11 cellular contexts compared by ENCODE assay signal in the genomic region with DNA sequence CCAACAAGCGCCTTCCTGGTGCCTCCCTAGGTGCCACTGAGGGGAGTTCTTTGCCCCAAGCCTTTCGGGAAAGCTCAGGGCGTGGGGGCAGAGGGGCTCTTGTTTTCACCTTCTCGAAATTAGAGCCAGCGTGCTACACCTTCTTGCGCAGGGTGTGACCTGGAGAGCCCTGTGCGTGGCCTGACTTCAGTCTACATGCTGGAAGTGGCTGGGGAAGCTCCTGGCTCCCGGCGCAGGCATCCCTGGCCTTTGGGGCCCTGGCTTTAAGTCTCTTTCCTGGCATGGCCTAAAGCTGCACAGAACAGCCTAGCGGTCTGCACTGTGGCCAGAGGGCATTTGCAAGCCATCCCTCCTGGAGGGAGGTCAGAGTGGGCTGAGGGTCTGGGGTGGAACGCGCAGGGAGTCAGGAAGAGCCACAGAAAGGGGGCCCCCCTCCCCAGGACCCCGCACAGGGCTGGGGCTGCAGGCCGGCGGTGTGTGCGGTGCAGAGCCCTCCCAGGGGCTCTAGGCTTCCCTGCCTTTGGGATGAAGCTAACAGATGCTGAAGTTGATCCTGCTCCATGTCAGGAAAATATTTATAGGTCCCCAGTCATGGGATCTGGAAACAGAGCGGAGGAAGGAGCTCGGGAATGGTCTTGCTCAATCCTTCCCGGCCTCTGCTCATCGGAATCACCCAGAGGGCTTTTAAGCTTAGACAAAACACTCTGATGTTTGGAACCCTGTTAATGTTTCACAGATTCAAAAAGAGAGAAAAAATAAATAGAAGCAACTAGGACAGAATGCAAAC. TPM values are rescaled to one million over a fixed set of nuclear protein-coding genes. Genes with fewer than 3 reads are reported as not detected.
A peak's percentile ranks its signal among the peaks of the same experiment; 100 is the strongest.
DNase-seq lines count a peak whose midpoint lies in the region; ATAC-seq and TF ChIP-seq lines count a peak whose summit lies in the region.
"Had no signal": no experiment of that assay in that cellular context is flagged by ENCODE, and none has a peak within 500 bp of the region (broad histone marks: within the 10 kb centered on the region; RNA-seq: fewer than 3 reads in every experiment).

No MANE protein-coding gene starts in this region.

- H3K9me3 ChIP-seq in fibroblast of lung (ENCODE audit: control insufficient read depth, insufficient read depth, low read depth, low read length) (no peaks in the 10 kb centered on the region), aorta (ENCODE audit: control insufficient read depth, low read length) (no peaks in the 10 kb centered on the region)

- no peak for TF ChIP-seq CTCF in natural killer cell (IDR thresholded peaks at IDR 0.05)
- no peak for TF ChIP-seq CTCF in fibroblast of lung (conservative IDR thresholded peaks at IDR 0.05 in 1 of 2, IDR thresholded peaks at IDR 0.05 in 1 of 2; ENCODE audit: low read depth in 1 of 2, low read length in 2 of 2)

- DNase-seq in natural killer cell (no peak), fibroblast of lung (ENCODE audit: low read depth in 2 of 2) (peak in 1 of 2 donors; percentile 90), naive B cell (no peak), aorta (no peak), SHP77 treated with DMSO at 0.1 percent for 48 hours (lab: John Stamatoyannopoulos, UW) (no peak), GF-D8 (lab: John Stamatoyannopoulos, UW) (no peak)
- DNase-seq in natural killer cell treated with Interleukin-12 subunit alpha and Interleukin-12 subunit beta and Interleukin-15 and Interleukin-18, amount 100 ng/mL, for 72 hours (ENCODE audit: low spot score) = no peak
- DNase-seq: NCI-H82 had no signal

- intact Hi-C loops in natural killer cell (cut with micrococcal nuclease) = no loop called here
- intact Hi-C loops in aorta (cut with DNase I) = no loop called here

- WGBS in aorta, 2 donors = 89 to 90% methylated on average over 19 to 20 of the region's 20 CpGs

- H3K27me3 ChIP-seq in fibroblast of lung (ENCODE audit: control insufficient read depth, insufficient read depth, low read length) (no peaks in the 10 kb centered on the region), aorta (ENCODE audit: control insufficient read depth in 1 of 2, insufficient read depth in 2 of 2, low read length in 1 of 2) (no peaks in the 10 kb centered on the region)

- H3K4me3 Mint-ChIP-seq in natural killer cell (peak overlapping the region; percentile 85), naive B cell (peak overlapping the region in 6 of 8 donors; percentile 13 to 82 (median 63))
- no peak overlapping the region for H3K4me3 Mint-ChIP-seq in natural killer cell treated with Interleukin-12 subunit alpha and Interleukin-12 subunit beta and Interleukin-15 and Interleukin-18, amount 100 ng/mL, for 72 hours

- no peak overlapping the region for H3K9ac ChIP-seq in fibroblast of lung (ENCODE audit: insufficient read depth, low read length)
- H3K9ac ChIP-seq: parathyroid adenoma had no signal

- H3K36me3 ChIP-seq in fibroblast of lung (ENCODE audit: control insufficient read depth, insufficient read depth, low read length) (peaks cover 25% of the 10 kb centered on the region), aorta (ENCODE audit: control insufficient read depth in 1 of 2, insufficient read depth in 2 of 2, low read length in 1 of 2) (no peaks in the 10 kb centered on the region)

- H3K36me3 Mint-ChIP-seq in natural killer cell = no peaks in the 10 kb centered on the region
- H3K36me3 Mint-ChIP-seq in natural killer cell treated with Interleukin-12 subunit alpha and Interleukin-12 subunit beta and Interleukin-15 and Interleukin-18, amount 100 ng/mL, for 72 hours = no peaks in the 10 kb centered on the region
- H3K36me3 Mint-ChIP-seq in naive B cell = no peaks in the 10 kb centered on the region

- no peaks in the 10 kb centered on the region for H4K20me1 ChIP-seq in fibroblast of lung (ENCODE audit: control insufficient read depth, extremely low read depth, insufficient read depth, low read length)

- peak overlapping the region in 1 of 4 experiments; percentile 42 for H3K4me3 ChIP-seq in fibroblast of lung (replicated peaks in 1 of 4; ENCODE audit: control extremely low read depth in 1 of 4, insufficient read depth in 1 of 4, low read depth in 3 of 4, low read length in 4 of 4)
- H3K4me3 ChIP-seq in aorta (ENCODE audit: low read length in 2 of 2) = no peak overlapping the region

- H3K79me2 ChIP-seq in fibroblast of lung (ENCODE audit: control insufficient read depth, insufficient read depth, low read length) = peaks cover 26% of the 10 kb centered on the region
- H3K79me2 ChIP-seq: parathyroid adenoma had no signal

- H3K27ac Mint-ChIP-seq in natural killer cell = peak overlapping the region; percentile 92 to 96
- no peak overlapping the region for H3K27ac Mint-ChIP-seq in natural killer cell treated with Interleukin-12 subunit alpha and Interleukin-12 subunit beta and Interleukin-15 and Interleukin-18, amount 100 ng/mL, for 72 hours
- H3K27ac Mint-ChIP-seq in naive B cell = peak overlapping the region in 3 of 6 donors; percentile 16 to 72 (median 24)
- H3K27ac Mint-ChIP-seq: dendritic cell treated with granulocyte-macrophage colony-stimulating factor and Interleukin-4, amounts not matched to agents 40 ng/mL and 50 ng/mL, for 4 days had no signal

- H3K4me1 Mint-ChIP-seq in natural killer cell (peaks cover 46 to 74% of the 10 kb centered on the region in 2 donors), naive B cell (peaks cover 11 to 18% (median 15%) of the 10 kb centered on the region in 3 donors)
- peaks cover 26 to 37% of the 10 kb centered on the region in 2 donors for H3K4me1 Mint-ChIP-seq in natural killer cell treated with Interleukin-12 subunit alpha and Interleukin-12 subunit beta and Interleukin-15 and Interleukin-18, amount 100 ng/mL, for 72 hours (ENCODE audit: low read depth in 2 of 2)

- H3K9me3 Mint-ChIP-seq in natural killer cell = no peaks in the 10 kb centered on the region
- H3K9me3 Mint-ChIP-seq in natural killer cell treated with Interleukin-12 subunit alpha and Interleukin-12 subunit beta and Interleukin-15 and Interleukin-18, amount 100 ng/mL, for 72 hours = no peaks in the 10 kb centered on the region
- peaks cover 0 to 2% (median 0%) of the 10 kb centered on the region in 7 donors for H3K9me3 Mint-ChIP-seq in naive B cell
- H3K9me3 Mint-ChIP-seq: dendritic cell treated with granulocyte-macrophage colony-stimulating factor and Interleukin-4, amounts not matched to agents 40 ng/mL and 50 ng/mL, for 4 days had no signal

- no peaks in the 10 kb centered on the region for H3K27me3 Mint-ChIP-seq in natural killer cell (ENCODE audit: low read depth in 2 of 2)
- H3K27me3 Mint-ChIP-seq in natural killer cell treated with Interleukin-12 subunit alpha and Interleukin-12 subunit beta and Interleukin-15 and Interleukin-18, amount 100 ng/mL, for 72 hours = peaks cover 0 to 4% of the 10 kb centered on the region in 2 donors
- peaks cover 6 to 24% (median 8%) of the 10 kb centered on the region in 3 donors for H3K27me3 Mint-ChIP-seq in naive B cell

- peak overlapping the region; percentile 3 for H3K4me2 ChIP-seq in fibroblast of lung (ENCODE audit: extremely low read depth, insufficient read depth, low read length)

- H3K27ac ChIP-seq in fibroblast of lung (ENCODE audit: insufficient read depth, low read length) (peak overlapping the region; percentile 50), aorta (ENCODE audit: low read depth in 1 of 2, low read length in 2 of 2) (no peak overlapping the region)
- H3K27ac ChIP-seq: parathyroid adenoma had no signal

- H2AFZ ChIP-seq in fibroblast of lung (ENCODE audit: low read length) = no peak overlapping the region

- H3K4me1 ChIP-seq in fibroblast of lung (ENCODE audit: control insufficient read depth, extremely low read depth, insufficient read depth, low read length) (peaks cover 15% of the 10 kb centered on the region), aorta (ENCODE audit: control insufficient read depth in 1 of 2, insufficient read depth in 2 of 2, low read length in 2 of 2) (no peaks in the 10 kb centered on the region)
- H3K4me1 ChIP-seq: parathyroid adenoma had no signal

- ATAC-seq in natural killer cell (no peak), naive B cell (ENCODE audit: low read depth in 2 of 2) (no peak), aorta (ENCODE audit: low FRiP score) (peak; percentile 53), GM21723 (IDR thresholded peaks at IDR 0.05; ENCODE audit: unreplicated experiment) (no peak)
- no peak for ATAC-seq in natural killer cell treated with Interleukin-12 subunit alpha and Interleukin-12 subunit beta and Interleukin-15 and Interleukin-18, amount 100 ng/mL, for 72 hours

RNA-seq across cellular contexts. Expression of a gene that starts 0.8 kb away (rescaled TPM):
- total RNA-seq in natural killer cell (1,000 to 10,000 TPM; 1,124 to 1,574 (median 1,339) TPM), fibroblast of lung (261 and 367 TPM in 2 replicates), aorta (10 to 100 TPM in 1 of 2 donors, 1 to 10 TPM in 1; 5.7 to 40.8 TPM)
- total RNA-seq in natural killer cell treated with Interleukin-12 subunit alpha and Interleukin-12 subunit beta and Interleukin-15 and Interleukin-18, amount 100 ng/mL, for 72 hours = 10 to 100 TPM in 1 of 2 donors, 1 to 10 TPM in 1; 1.5 to 13.6 TPM
- polyA plus RNA-seq in fibroblast of lung (179 and 189 TPM in 2 replicates), naive B cell (ENCODE audit: low read depth in 6 of 6) (1 to 10 TPM in 5 of 6 donors, under 1 TPM in 1; 0.56 to 4.1 (median 1.5) TPM), aorta (1 to 10 TPM; 4.9 to 5.4 TPM)
- 431 and 600 TPM in 2 replicates for polyA plus RNA-seq in fibroblast of lung (2012)
- polyA minus RNA-seq in fibroblast of lung (ENCODE audit: low replicate concordance) = 88.2 and 101 TPM in 2 replicates

RNA-seq across cellular contexts. Expression of a gene that starts 59.8 kb away (rescaled TPM):
- 1 to 10 TPM; 1.0 to 2.0 (median 1.7) TPM for total RNA-seq in natural killer cell
- total RNA-seq in natural killer cell treated with Interleukin-12 subunit alpha and Interleukin-12 subunit beta and Interleukin-15 and Interleukin-18, amount 100 ng/mL, for 72 hours = 1 to 10 TPM in 1 of 2 donors, under 1 TPM in 1; 0.89 to 1.5 TPM
- total RNA-seq in fibroblast of lung = 0.66 and 2.6 TPM in 2 replicates
- polyA plus RNA-seq in fibroblast of lung = 1.2 and 1.6 TPM in 2 replicates
- polyA plus RNA-seq in fibroblast of lung (2012) = 1.0 and 1.6 TPM in 2 replicates
- polyA minus RNA-seq in fibroblast of lung (ENCODE audit: low replicate concordance) = 2.2 TPM in 1 of 2 replicates, not detected in the other
- 10 to 100 TPM in 1 of 6 donors, 1 to 10 TPM in 4, under 1 TPM in 1; 0.79 to 11.6 (median 2.0) TPM for polyA plus RNA-seq in naive B cell (ENCODE audit: low read depth in 6 of 6)
- 1 to 10 TPM; 1.3 to 8.9 TPM for total RNA-seq in aorta
- under 1 TPM in 1 of 2 donors, not detected in 1; 0.74 TPM for polyA plus RNA-seq in aorta

Comparison
In these comparisons a context has a peak if more than half of its experiments do, and no peak if none do; other contexts are left out.
1. H3K27ac Mint-ChIP-seq: peak in natural killer cell (2 of 2); none in natural killer cell treated with Interleukin-12 subunit alpha and Interleukin-12 subunit beta and Interleukin-15 and Interleukin-18, amount 100 ng/mL, for 72 hours (0 of 2).